In genomic region chr10:76297787-76298281, GRCh38 we compare ENCODE assay signal across 13 cellular contexts.
DNase-seq lines count a peak whose midpoint lies in the region; ATAC-seq, FAIRE-seq and TF ChIP-seq lines count a peak whose summit lies in the region.
"Had no signal": no experiment of that assay in that cellular context is flagged by ENCODE, and none has a peak within 500 bp of the region (broad histone marks: within the 10 kb centered on the region; RNA-seq: fewer than 3 reads in every experiment).

No MANE protein-coding gene starts in this region.

- no peak for ATAC-seq in stimulated activated naive CD8-positive, alpha-beta T cell treated with anti-CD3 and anti-CD28 coated beads, Interleukin-15, amount 100 ng/mL, for 72 hours
- ATAC-seq: sciatic nerve had no signal

- 42 to 71% (median 57%) methylated on average over 10 of the region's 10 CpGs for WGBS in small intestine, 3 donors

- no peak overlapping the region for H3K27ac Mint-ChIP-seq in stimulated activated naive CD8-positive, alpha-beta T cell treated with anti-CD3 and anti-CD28 coated beads, Interleukin-15, amount 100 ng/mL, for 72 hours
- H3K27ac Mint-ChIP-seq: CD4-positive, CD25-positive, alpha-beta regulatory T cell had no signal

- DNase-seq in NCI-H1105 (lab: John Stamatoyannopoulos, UW) (peak; percentile 46), NCI-H526 treated with DMSO at 0.1 percent for 48 hours (lab: John Stamatoyannopoulos, UW) (peak; percentile 37), kidney glomerular epithelial cell (lab: John Stamatoyannopoulos, UW) (peak; percentile 98), small intestine (peak; percentile 3), cerebellum (ENCODE audit: low spot score) (no peak), DMS114 treated with DMSO at 0.1 percent for 48 hours (lab: John Stamatoyannopoulos, UW; ENCODE audit: unreplicated experiment) (no peak), GM12892 (ENCODE audit: insufficient read length) (no peak)
- no peak for DNase-seq in stimulated activated naive CD8-positive, alpha-beta T cell treated with anti-CD3 and anti-CD28 coated beads, Interleukin-15, amount 100 ng/mL, for 72 hours
- DNase-seq: activated effector memory CD4-positive, alpha-beta T cell treated with Interleukin-2 at 50 U/mL for 16 hours; CD4-positive, CD25-positive, alpha-beta regulatory T cell; substantia nigra; T-helper 1 cell had no signal

- H3K4me1 ChIP-seq in small intestine (ENCODE audit: control insufficient read depth in 2 of 2, insufficient read depth in 1 of 2, low read depth in 1 of 2, low read length in 1 of 2) = peaks cover 0 to 5% of the 10 kb centered on the region in 2 donors

- H3K27me3 Mint-ChIP-seq in stimulated activated naive CD8-positive, alpha-beta T cell treated with anti-CD3 and anti-CD28 coated beads, Interleukin-15, amount 100 ng/mL, for 72 hours = no peaks in the 10 kb centered on the region
- H3K27me3 Mint-ChIP-seq: CD4-positive, CD25-positive, alpha-beta regulatory T cell had no signal

- no peak overlapping the region for H3K27ac ChIP-seq in small intestine (ENCODE audit: low read depth in 1 of 2, low read length in 1 of 2)

- no peak for TF ChIP-seq POLR2A in GM12892 (IDR thresholded peaks at IDR 0.05; ENCODE audit: low read depth, low read length)

- no peak overlapping the region for H3K4me3 Mint-ChIP-seq in stimulated activated naive CD8-positive, alpha-beta T cell treated with anti-CD3 and anti-CD28 coated beads, Interleukin-15, amount 100 ng/mL, for 72 hours
- H3K4me3 Mint-ChIP-seq: CD4-positive, CD25-positive, alpha-beta regulatory T cell had no signal

- peaks cover 0 to 5% of the 10 kb centered on the region in 2 donors for H3K9me3 Mint-ChIP-seq in stimulated activated naive CD8-positive, alpha-beta T cell treated with anti-CD3 and anti-CD28 coated beads, Interleukin-15, amount 100 ng/mL, for 72 hours

- no peaks in the 10 kb centered on the region for H3K9me3 ChIP-seq in small intestine (ENCODE audit: control insufficient read depth, low read depth)

- H3K4me1 Mint-ChIP-seq in stimulated activated naive CD8-positive, alpha-beta T cell treated with anti-CD3 and anti-CD28 coated beads, Interleukin-15, amount 100 ng/mL, for 72 hours = no peaks in the 10 kb centered on the region

- H3K27me3 ChIP-seq in small intestine (ENCODE audit: control insufficient read depth in 2 of 2, insufficient read depth in 2 of 2, low read length in 2 of 2) = no peaks in the 10 kb centered on the region

- FAIRE-seq in small intestine (lab: Jason Lieb, UNC) (no peak), GM12892 (lab: Jason Lieb, UNC) (no peak)

- no peaks in the 10 kb centered on the region for H3K36me3 ChIP-seq in small intestine (ENCODE audit: control insufficient read depth in 2 of 2, insufficient read depth in 2 of 2, low read length in 2 of 2)

- no peak overlapping the region for H3K4me3 ChIP-seq in small intestine (ENCODE audit: low read depth in 1 of 2, low read length in 2 of 2)

Comparison
In these comparisons a context has a peak if more than half of its experiments do, and no peak if none do; other contexts are left out.
1. DNase-seq: peak in NCI-H1105 (single experiment), NCI-H526 treated with DMSO at 0.1 percent for 48 hours (single experiment), kidney glomerular epithelial cell (single experiment) and small intestine (single experiment); none in cerebellum (single experiment), DMS114 treated with DMSO at 0.1 percent for 48 hours (single experiment), GM12892 (single experiment) and stimulated activated naive CD8-positive, alpha-beta T cell treated with anti-CD3 and anti-CD28 coated beads, Interleukin-15, amount 100 ng/mL, for 72 hours (0 of 2).